Comparison of ENCODE assay signal across 10 cellular contexts in genomic region chr4:54784188-54784671, GRCh38.
DNase-seq lines count a peak whose midpoint lies in the region; TF ChIP-seq lines count a peak whose summit lies in the region.
"Had no signal": no experiment of that assay in that cellular context is flagged by ENCODE, and none has a peak within 500 bp of the region (broad histone marks: within the 10 kb centered on the region; RNA-seq: fewer than 3 reads in every experiment).

No MANE protein-coding gene starts in this region.

- H3K4me1 Mint-ChIP-seq in immature natural killer cell, result peaks cover 18 to 23% of the 10 kb centered on the region in 2 donors

- peak overlapping the region; percentile 69 for H2AFZ ChIP-seq in osteoblast (ENCODE audit: low read length)

- H3K9me3 ChIP-seq in osteoblast (ENCODE audit: low read depth, low read length), result no peaks in the 10 kb centered on the region
- H3K9me3 ChIP-seq: SJSA1 had no signal

- H3K27me3 Mint-ChIP-seq in immature natural killer cell (ENCODE audit: low read depth in 3 of 3), result peaks cover 0 to 2% (median 0%) of the 10 kb centered on the region in 3 donors

- CTCF ChIA-PET in BJ (lab: Yijun Ruan, JAX), result interaction anchor here (0.7 to 1.1 kb wide), 2 partner anchors 9 to 17 kb away, joined by 3 to 4 read pairs; no protein-coding TSS in a partner anchor

- no peaks in the 10 kb centered on the region for H4K20me1 ChIP-seq in osteoblast (ENCODE audit: insufficient read depth, low read length)

- H3K27ac ChIP-seq in osteoblast (ENCODE audit: low read depth, low read length), result no peak overlapping the region
- H3K27ac ChIP-seq: SJSA1 had no signal

- H3K79me2 ChIP-seq in osteoblast (ENCODE audit: insufficient read depth, low read length), result no peaks in the 10 kb centered on the region

- no peak for TF ChIP-seq CTCF in BJ (IDR thresholded peaks at IDR 0.05; ENCODE audit: insufficient read depth, low read depth, low read length)
- TF ChIP-seq CTCF in osteoblast (IDR thresholded peaks at IDR 0.05; ENCODE audit: extremely low read depth, low read depth, low read length), result no peak

- H3K4me3 Mint-ChIP-seq in immature natural killer cell, result peak overlapping the region in 1 of 5 donors; percentile 30

- peak overlapping the region; percentile 26 for H3K4me2 ChIP-seq in osteoblast (ENCODE audit: insufficient read depth, low read length)

- peak overlapping the region in 1 of 6 donors; percentile 25 for H3K27ac Mint-ChIP-seq in immature natural killer cell

- H3K4me3 ChIP-seq in BJ (ENCODE audit: low read depth, low read length), result no peak overlapping the region
- no peak overlapping the region for H3K4me3 ChIP-seq in osteoblast (ENCODE audit: insufficient read depth, low read length)
- H3K4me3 ChIP-seq: SJSA1 had no signal

- no peaks in the 10 kb centered on the region; the same call in 1 of the 2 replicates for H3K27me3 ChIP-seq in BJ (ENCODE audit: control insufficient read depth, insufficient read depth, low read length)
- no peaks in the 10 kb centered on the region for H3K27me3 ChIP-seq in osteoblast (ENCODE audit: insufficient read depth, low read length)
- H3K27me3 ChIP-seq: SJSA1 had no signal

- peaks cover 0 to 2% (median 0%) of the 10 kb centered on the region in 6 donors for H3K9me3 Mint-ChIP-seq in immature natural killer cell

- H3K36me3 ChIP-seq in BJ (ENCODE audit: control insufficient read depth, insufficient read depth, low read length) (no peaks in the 10 kb centered on the region), osteoblast (ENCODE audit: insufficient read depth, low read length) (no peaks in the 10 kb centered on the region)
- H3K36me3 ChIP-seq: SJSA1 had no signal

- POLR2A ChIA-PET in BJ (lab: Charles Lee), result interaction anchor here (0.7 kb wide), 1 partner anchor 114 kb away, joined by 3 read pairs; no protein-coding TSS in a partner anchor

- H3K4me1 ChIP-seq in osteoblast (ENCODE audit: insufficient read depth, low read length), result peaks cover 6% of the 10 kb centered on the region
- H3K4me1 ChIP-seq: SJSA1 had no signal

- peak; percentile 95 for DNase-seq in BJ (ENCODE audit: low read depth)
- DNase-seq in RPMI7951 (ENCODE audit: low read depth), result peak; percentile 85
- peak; percentile 100 for DNase-seq in foreskin melanocyte
- DNase-seq in osteoblast (ENCODE audit: insufficient read length, low spot score, missing footprints), result peak; percentile 36
- DNase-seq in NCI-H1105 (lab: John Stamatoyannopoulos, UW), result no peak
- DNase-seq in immature natural killer cell, result no peak
- no peak for DNase-seq in NCI-H1092 treated with DMSO at 0.1 percent for 48 hours (lab: John Stamatoyannopoulos, UW)
- DNase-seq in CD1c-positive myeloid dendritic cell (ENCODE audit: extremely low spot score), result no peak
- DNase-seq: DND-41 had no signal

- H3K36me3 Mint-ChIP-seq in immature natural killer cell, result no peaks in the 10 kb centered on the region

Comparison
In these comparisons a context has a peak if more than half of its experiments do, and no peak if none do; other contexts are left out.
1. DNase-seq: peak in BJ (single experiment), RPMI7951 (single experiment), foreskin melanocyte (single experiment) and osteoblast (single experiment); none in NCI-H1105 (single experiment), immature natural killer cell (0 of 3), NCI-H1092 treated with DMSO at 0.1 percent for 48 hours (single experiment) and CD1c-positive myeloid dendritic cell (single experiment).